ENCODE assay signal across 31 cellular contexts in the genomic region with DNA sequence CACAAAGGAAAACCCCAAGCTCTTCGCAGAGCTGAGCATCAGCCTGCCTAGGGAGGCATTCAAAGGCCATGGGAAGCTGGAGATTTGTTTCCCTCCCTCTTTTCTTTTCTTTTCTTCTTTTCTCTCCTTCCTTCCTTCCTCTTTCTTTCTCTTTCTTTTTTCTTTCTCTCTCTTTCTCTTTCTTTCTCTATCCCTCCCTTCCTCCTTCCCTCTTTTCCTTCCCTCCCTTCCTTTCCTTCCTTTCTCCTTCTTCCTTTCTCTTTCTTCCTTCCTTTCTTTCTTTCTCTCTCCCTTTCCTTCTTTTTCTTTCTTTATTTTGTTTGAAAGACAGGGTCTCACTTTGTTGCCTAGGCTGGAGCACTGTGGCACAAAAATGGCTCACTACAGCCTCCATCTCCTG.
"Had no signal": no experiment of that assay in that cellular context is flagged by ENCODE, and none has a peak within 500 bp of the region (broad histone marks: within the 10 kb centered on the region; RNA-seq: fewer than 3 reads in every experiment).

No MANE protein-coding gene starts in this region.

- H3K9me3 ChIP-seq: neutrophil, ovary, psoas muscle, thoracic aorta, thyroid gland, upper lobe of right lung, uterus had no signal

- H3K4me1 Mint-ChIP-seq: naive B cell; naive thymus-derived CD8-positive, alpha-beta T cell; nephron progenitor cell; stimulated activated effector memory CD8-positive, alpha-beta T cell treated with anti-CD3 and anti-CD28 coated beads, Interleukin-12 subunit alpha, Interleukin-12 subunit beta, amount 100 ng/mL, for 72 hours had no signal

- H3K36me3 Mint-ChIP-seq: stimulated activated effector memory CD8-positive, alpha-beta T cell treated with anti-CD3 and anti-CD28 coated beads, Interleukin-12 subunit alpha, Interleukin-12 subunit beta, amount 100 ng/mL, for 72 hours had no signal

- H3K4me3 Mint-ChIP-seq: naive B cell; naive thymus-derived CD8-positive, alpha-beta T cell; natural killer cell treated with Interleukin-12 subunit alpha and Interleukin-12 subunit beta and Interleukin-15 and Interleukin-18, amount 100 ng/mL, for 72 hours; nephron progenitor cell; neural crest cell; stimulated activated effector memory CD8-positive, alpha-beta T cell treated with anti-CD3 and anti-CD28 coated beads, Interleukin-12 subunit alpha, Interleukin-12 subunit beta, amount 100 ng/mL, for 72 hours; stimulated activated naive B cell treated with anti-CD40 and anti-IgM and Interleukin-4, amounts not matched to agents 10 μg/mL and 1 μg/mL and 100 μg/mL, for 72 hours; stimulated activated naive CD8-positive, alpha-beta T cell treated with anti-CD3 and anti-CD28 coated beads, Interleukin-15, Interleukin-2, amounts not matched to agents 100 ng/mL and 50 ng/mL, for 24 hours had no signal

- H2AFZ ChIP-seq: parathyroid adenoma had no signal

- DNase-seq: naive B cell; naive thymus-derived CD8-positive, alpha-beta T cell; nephron progenitor cell; nucleus accumbens; ovary; posterior cingulate gyrus; psoas muscle; right cardiac atrium; spleen; stimulated activated CD4-positive, alpha-beta T cell treated with anti-CD3 and anti-CD28 coated beads, Interleukin-12 subunit alpha, Interleukin-12 subunit beta, amount 100 ng/mL, for 4 hours; stimulated activated CD4-positive, alpha-beta T cell treated with anti-CD3 and anti-CD28 coated beads, Interleukin-1b, Interleukin-23, amount 100 ng/mL, for 48 hours; stimulated activated CD4-positive, alpha-beta T cell treated with anti-CD3 and anti-CD28 coated beads, Interleukin-4, amount 100 ng/mL, for 1 hour; stimulated activated naive B cell treated with anti-CD40 and anti-IgM and Interleukin-4, amounts not matched to agents 10 μg/mL and 1 μg/mL and 100 μg/mL, for 72 hours; stimulated activated naive CD4-positive, alpha-beta T cell treated with Interleukin-2 at 50 U/mL for 16 hours; stomach; thyroid gland; trophoblast cell; upper lobe of right lung; uterus had no signal

- ATAC-seq: naive thymus-derived CD8-positive, alpha-beta T cell; psoas muscle; right cardiac atrium; sciatic nerve; stimulated activated effector memory CD8-positive, alpha-beta T cell treated with anti-CD3 and anti-CD28 coated beads, Interleukin-12 subunit alpha, Interleukin-12 subunit beta, amount 100 ng/mL, for 72 hours; stimulated activated naive B cell treated with anti-CD40 and anti-IgM and Interleukin-4, amounts not matched to agents 10 μg/mL and 1 μg/mL and 100 μg/mL, for 72 hours; upper lobe of right lung had no signal

- H3K4me1 ChIP-seq: parathyroid adenoma, psoas muscle, spleen, stomach, thyroid gland, tibial nerve, upper lobe of right lung, uterus had no signal

- H3K9ac ChIP-seq: parathyroid adenoma had no signal

- H3K4me3 ChIP-seq: ovary, psoas muscle, skin epidermis, smooth muscle cell, spleen, stomach, thoracic aorta, thyroid gland, tibial nerve, upper lobe of right lung, uterus had no signal

- H3K27me3 ChIP-seq: neutrophil, ovary, spleen, stomach, thyroid gland, tibial nerve, upper lobe of right lung, uterus had no signal

- H3K27ac ChIP-seq: neutrophil, ovary, parathyroid adenoma, psoas muscle, skin epidermis, spleen, stomach, thoracic aorta, thyroid gland, tibial nerve, upper lobe of right lung, uterus had no signal

- H3K79me2 ChIP-seq: parathyroid adenoma had no signal

- H3K36me3 ChIP-seq: neutrophil, ovary, spleen, stomach, thoracic aorta, thyroid gland, tibial nerve, upper lobe of right lung, uterus had no signal

- H3K4me2 ChIP-seq: smooth muscle cell had no signal

- H3K27ac Mint-ChIP-seq: naive thymus-derived CD8-positive, alpha-beta T cell; natural killer cell treated with Interleukin-12 subunit alpha and Interleukin-12 subunit beta and Interleukin-15 and Interleukin-18, amount 100 ng/mL, for 72 hours; nephron progenitor cell; progenitor cell of endocrine pancreas; stimulated activated effector memory CD8-positive, alpha-beta T cell treated with anti-CD3 and anti-CD28 coated beads, Interleukin-12 subunit alpha, Interleukin-12 subunit beta, amount 100 ng/mL, for 72 hours; stimulated activated naive B cell treated with anti-CD40 and anti-IgM and Interleukin-4, amounts not matched to agents 10 μg/mL and 1 μg/mL and 100 μg/mL, for 72 hours; stimulated activated naive CD8-positive, alpha-beta T cell treated with anti-CD3 and anti-CD28 coated beads, Interleukin-15, Interleukin-2, amounts not matched to agents 100 ng/mL and 50 ng/mL, for 24 hours had no signal

- H3K27me3 Mint-ChIP-seq: naive B cell, progenitor cell of endocrine pancreas had no signal
